Comparison of ENCODE assay signal across 23 cellular contexts in the genomic region with DNA sequence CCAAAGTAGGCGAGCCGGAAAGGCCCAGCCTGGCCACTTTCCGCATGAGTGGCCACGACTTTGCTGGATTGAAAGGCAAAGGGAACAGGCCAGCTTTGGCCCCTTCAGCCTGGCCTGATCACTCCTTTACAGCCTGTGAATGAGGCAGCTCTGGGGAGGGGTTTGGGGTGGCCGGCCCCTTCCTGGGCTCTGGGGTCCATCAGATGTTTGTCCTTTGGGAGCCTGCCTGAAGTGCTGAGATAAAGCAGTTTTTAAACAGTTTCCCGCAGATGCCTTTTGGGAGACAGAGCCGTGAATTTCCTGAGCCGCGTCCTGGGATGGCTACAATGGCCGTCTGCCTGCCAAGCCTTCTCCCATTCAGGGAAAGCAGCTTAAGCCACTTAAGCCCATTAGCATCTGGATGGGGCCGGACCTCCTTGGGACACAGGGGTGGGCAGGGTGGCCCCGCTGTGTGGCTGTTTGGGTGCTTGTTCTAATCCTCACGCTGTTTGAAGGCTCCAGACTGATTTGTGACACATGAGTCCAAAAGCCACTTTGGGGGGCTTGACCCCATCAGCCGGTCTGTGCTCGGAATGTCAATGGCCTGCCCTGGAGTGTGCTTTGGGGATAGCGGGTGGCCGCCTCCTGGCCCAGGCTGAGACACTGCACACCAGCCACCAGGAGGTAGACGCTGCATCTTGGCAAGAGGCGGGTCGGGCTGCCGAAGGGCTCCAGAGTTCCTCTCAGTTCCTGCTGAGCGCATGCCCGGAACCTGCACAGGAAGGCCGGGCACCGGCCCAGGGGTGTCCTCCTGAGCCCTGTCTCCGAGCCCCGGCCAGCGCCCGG. TPM values are rescaled to one million over a fixed set of nuclear protein-coding genes. Genes with fewer than 3 reads are reported as not detected.
DNase-seq lines count a peak whose midpoint lies in the region; ATAC-seq and TF ChIP-seq lines count a peak whose summit lies in the region.
"Had no signal": no experiment of that assay in that cellular context is flagged by ENCODE, and none has a peak within 500 bp of the region (broad histone marks: within the 10 kb centered on the region; RNA-seq: fewer than 3 reads in every experiment).

No MANE protein-coding gene starts in this region.

- H4K20me1 ChIP-seq in BLaER1 treated with 17β-estradiol and CSF1 and Interleukin-3, amounts not matched to agents 10 nM and 100 nM, result peaks cover 0 to 100% (median 65%) of the 10 kb centered on the region in 11 experiments; a peak in 17 of 22 replicates

- H3K4me3 ChIP-seq in BLaER1 treated with 17β-estradiol and CSF1 and Interleukin-3, amounts not matched to agents 10 nM and 100 nM, result no peak overlapping the region
- H3K4me3 ChIP-seq in NT2/D1 (ENCODE audit: insufficient read length, low read depth) (no peak overlapping the region), gastroesophageal sphincter (no peak overlapping the region), muscle layer of colon (ENCODE audit: low read depth in 1 of 2, low read length in 2 of 2) (no peak overlapping the region)
- H3K4me3 ChIP-seq: A549, body of pancreas, coronary artery, lower lobe of right lung had no signal

- H3K4me1 ChIP-seq in BLaER1 treated with 17β-estradiol and CSF1 and Interleukin-3, amounts not matched to agents 10 nM and 100 nM, result peaks cover 0 to 48% (median 29%) of the 10 kb centered on the region in 10 experiments; a peak in 14 of 20 replicates
- H3K4me1 ChIP-seq in NT2/D1 (ENCODE audit: insufficient read depth, insufficient read length) (peaks cover 37% of the 10 kb centered on the region), gastroesophageal sphincter (peaks cover 0 to 35% (median 0%) of the 10 kb centered on the region in 3 donors), muscle layer of colon (ENCODE audit: insufficient read depth, low read length) (peaks cover 11% of the 10 kb centered on the region)
- H3K4me1 ChIP-seq: A549, body of pancreas, foreskin keratinocyte, lower lobe of right lung had no signal

- peaks cover 0 to 58% (median 17%) of the 10 kb centered on the region in 11 experiments; a peak in 14 of 22 replicates for H3K36me3 ChIP-seq in BLaER1 treated with 17β-estradiol and CSF1 and Interleukin-3, amounts not matched to agents 10 nM and 100 nM
- peaks cover 4% of the 10 kb centered on the region for H3K36me3 ChIP-seq in NT2/D1 (ENCODE audit: insufficient read depth, insufficient read length, low read length)
- peaks cover 0 to 62% of the 10 kb centered on the region in 2 donors for H3K36me3 ChIP-seq in gastroesophageal sphincter
- H3K36me3 ChIP-seq in muscle layer of colon (ENCODE audit: insufficient read depth, low read length), result peaks cover 12% of the 10 kb centered on the region

- no peak overlapping the region for H3K27ac Mint-ChIP-seq in natural killer cell
- H3K27ac Mint-ChIP-seq: activated CD4-positive, alpha-beta T cell treated with anti-CD3 and anti-CD28 coated beads for 36 hours; activated CD8-positive, alpha-beta memory T cell treated with anti-CD3 and anti-CD28 coated beads, Interleukin-2, amount 10 ng/mL, durations not matched to agents 7 days and 5 days; activated naive CD8-positive, alpha-beta T cell had no signal

- no peaks in the 10 kb centered on the region for H3K36me3 Mint-ChIP-seq in natural killer cell
- H3K36me3 Mint-ChIP-seq: activated CD8-positive, alpha-beta memory T cell treated with anti-CD3 and anti-CD28 coated beads, Interleukin-2, amount 10 ng/mL, durations not matched to agents 7 days and 5 days; activated naive CD8-positive, alpha-beta T cell had no signal

- H3K4me2 ChIP-seq in BLaER1 treated with 17β-estradiol and CSF1 and Interleukin-3, amounts not matched to agents 10 nM and 100 nM, result peak overlapping the region in 8 of 11 experiments; percentile 42 to 84 (median 70); a peak in 13 of 22 replicates
- H3K4me2 ChIP-seq: A549, KMS-11 had no signal

- no peak overlapping the region for H3K4me3 Mint-ChIP-seq in natural killer cell
- H3K4me3 Mint-ChIP-seq: activated CD4-positive, alpha-beta T cell treated with anti-CD3 and anti-CD28 coated beads for 36 hours; activated CD8-positive, alpha-beta memory T cell treated with anti-CD3 and anti-CD28 coated beads, Interleukin-2, amount 10 ng/mL, durations not matched to agents 7 days and 5 days; activated naive CD8-positive, alpha-beta T cell; naive B cell had no signal

- intact Hi-C loops in natural killer cell (cut with micrococcal nuclease), result no loop called here

- H3K27me3 Mint-ChIP-seq in natural killer cell (ENCODE audit: low read depth in 2 of 2), result no peaks in the 10 kb centered on the region
- H3K27me3 Mint-ChIP-seq: activated CD4-positive, alpha-beta T cell treated with anti-CD3 and anti-CD28 coated beads for 36 hours; activated CD8-positive, alpha-beta memory T cell treated with anti-CD3 and anti-CD28 coated beads, Interleukin-2, amount 10 ng/mL, durations not matched to agents 7 days and 5 days; activated naive CD8-positive, alpha-beta T cell; naive B cell had no signal

- TF ChIP-seq POLR2A in gastroesophageal sphincter (IDR thresholded peaks at IDR 0.05), result no peak

- H3K27me3 ChIP-seq in BLaER1 treated with 17β-estradiol and CSF1 and Interleukin-3, amounts not matched to agents 10 nM and 100 nM, result no peaks in the 10 kb centered on the region; a peak in 1 of 22 replicates
- H3K27me3 ChIP-seq in NT2/D1 (ENCODE audit: insufficient read depth, insufficient read length), result no peaks in the 10 kb centered on the region
- no peaks in the 10 kb centered on the region for H3K27me3 ChIP-seq in gastroesophageal sphincter
- no peaks in the 10 kb centered on the region for H3K27me3 ChIP-seq in muscle layer of colon (ENCODE audit: control insufficient read depth in 1 of 2, insufficient read depth in 2 of 2, low read length in 2 of 2)
- H3K27me3 ChIP-seq: body of pancreas, foreskin keratinocyte had no signal

- peak; percentile 52 for ATAC-seq in gastroesophageal sphincter
- no peak for ATAC-seq in GM18498 (IDR thresholded peaks at IDR 0.05; ENCODE audit: unreplicated experiment)
- no peak for ATAC-seq in natural killer cell
- ATAC-seq in HG03439 (IDR thresholded peaks at IDR 0.05; ENCODE audit: unreplicated experiment), result no peak
- ATAC-seq: activated CD4-positive, alpha-beta T cell treated with anti-CD3 and anti-CD28 coated beads for 36 hours; activated CD8-positive, alpha-beta memory T cell treated with anti-CD3 and anti-CD28 coated beads, Interleukin-2, amount 10 ng/mL, durations not matched to agents 7 days and 5 days; body of pancreas; foreskin keratinocyte; lower lobe of right lung had no signal

- no peaks in the 10 kb centered on the region for H3K9me3 ChIP-seq in BLaER1 treated with 17β-estradiol and CSF1 and Interleukin-3, amounts not matched to agents 10 nM and 100 nM (replicated peaks in 1 of 11)
- H3K9me3 ChIP-seq in NT2/D1 (ENCODE audit: insufficient read depth, low read length) (no peaks in the 10 kb centered on the region), gastroesophageal sphincter (no peaks in the 10 kb centered on the region), muscle layer of colon (ENCODE audit: low read length) (no peaks in the 10 kb centered on the region)
- H3K9me3 ChIP-seq: A549, body of pancreas, lower lobe of right lung had no signal

- no peaks in the 10 kb centered on the region for H3K9me3 Mint-ChIP-seq in natural killer cell
- H3K9me3 Mint-ChIP-seq: naive B cell had no signal

- no peaks in the 10 kb centered on the region for H3K4me1 Mint-ChIP-seq in natural killer cell
- H3K4me1 Mint-ChIP-seq: activated CD4-positive, alpha-beta T cell treated with anti-CD3 and anti-CD28 coated beads for 36 hours; activated CD8-positive, alpha-beta memory T cell treated with anti-CD3 and anti-CD28 coated beads, Interleukin-2, amount 10 ng/mL, durations not matched to agents 7 days and 5 days; naive B cell had no signal

- TF ChIP-seq CTCF in gastroesophageal sphincter (IDR thresholded peaks at IDR 0.05), result peak in 1 of 4 experiments; percentile 54
- no peak for TF ChIP-seq CTCF in natural killer cell (IDR thresholded peaks at IDR 0.05)

- no peak overlapping the region for H3K27ac ChIP-seq in BLaER1 treated with 17β-estradiol and CSF1 and Interleukin-3, amounts not matched to agents 10 nM and 100 nM
- H3K27ac ChIP-seq in gastroesophageal sphincter (peak overlapping the region in 3 of 4 donors; percentile 43 to 59 (median 54)), muscle layer of colon (ENCODE audit: low read depth, low read length) (peak overlapping the region; percentile 51)
- H3K27ac ChIP-seq: A549, body of pancreas, coronary artery, epithelial cell of prostate, foreskin keratinocyte, KMS-11, lower lobe of right lung had no signal

- WGBS in gastroesophageal sphincter (ENCODE audit: low coverage in 1 of 2), 2 donors, result 100% methylated on average over 1 of the region's 29 CpGs; no CpG with 5 or more reads in 1 of the 2 donors

- H3K9ac ChIP-seq in BLaER1 treated with 17β-estradiol and CSF1 and Interleukin-3, amounts not matched to agents 10 nM and 100 nM, result 0 out of 22 replicates have a peak overlapping the region, but pooled peaks of 1 of the 11 experiments have one; percentile 23
- H3K9ac ChIP-seq in NT2/D1 (ENCODE audit: insufficient read length, low read depth), result peak overlapping the region; percentile 61
- H3K9ac ChIP-seq in muscle layer of colon (ENCODE audit: low read length), result no peak overlapping the region
- H3K9ac ChIP-seq: KMS-11 had no signal

- DNase-seq in NT2/D1 (ENCODE audit: low read depth, low spot score) (peak; percentile 73), natural killer cell (no peak), SIG-M5 (lab: John Stamatoyannopoulos, UW) (no peak)
- DNase-seq: activated CD4-positive, alpha-beta T cell treated with anti-CD3 and anti-CD28 coated beads for 36 hours; activated CD8-positive, alpha-beta memory T cell treated with anti-CD3 and anti-CD28 coated beads, Interleukin-2, amount 10 ng/mL, durations not matched to agents 7 days and 5 days; body of pancreas; foreskin keratinocyte; lower lobe of right lung; naive B cell; NCI-H187; NCI-H446; stimulated activated CD4-positive, alpha-beta T cell treated with anti-CD3 and anti-CD28 coated beads, Interleukin-4, amount 100 ng/mL, for 1 hour had no signal

- no peak for TF ChIP-seq EP300 in gastroesophageal sphincter (IDR thresholded peaks at IDR 0.05)

RNA-seq across cellular contexts. Expression of a gene that starts 38.9 kb away (rescaled TPM):
- total RNA-seq in gastroesophageal sphincter (not detected), natural killer cell (not detected)
- total RNA-seq: activated CD4-positive, alpha-beta T cell treated with anti-CD3 and anti-CD28 coated beads for 36 hours; activated CD8-positive, alpha-beta memory T cell treated with anti-CD3 and anti-CD28 coated beads, Interleukin-2, amount 10 ng/mL, durations not matched to agents 7 days and 5 days; foreskin keratinocyte; lower lobe of right lung; skeletal muscle tissue had no signal

Comparison
In these comparisons a context has a peak if more than half of its experiments do, and no peak if none do; other contexts are left out.
1. H3K27ac ChIP-seq: peak in gastroesophageal sphincter (3 of 4) and muscle layer of colon (single experiment); none in BLaER1 treated with 17β-estradiol and CSF1 and Interleukin-3, amounts not matched to agents 10 nM and 100 nM (0 of 11).